In genomic region chr19:38707512-38708114, GRCh38 we compare ENCODE assay signal across 12 cellular contexts. TPM values are rescaled to one million over a fixed set of nuclear protein-coding genes. Genes with fewer than 3 reads are reported as not detected.
DNase-seq lines count a peak whose midpoint lies in the region; ATAC-seq, FAIRE-seq and TF ChIP-seq lines count a peak whose summit lies in the region.
"Had no signal": no experiment of that assay in that cellular context is flagged by ENCODE, and none has a peak within 500 bp of the region (broad histone marks: within the 10 kb centered on the region; RNA-seq: fewer than 3 reads in every experiment).

No MANE protein-coding gene starts in this region.

- DNase-seq in PC-3 (peak; percentile 75), colonic mucosa (peak; percentile 58), HepG2 (ENCODE audit: low spot score) (peak; percentile 48), thoracic aorta (ENCODE audit: low spot score) (no peak), NCI-H510A treated with DMSO at 0.1 percent for 48 hours (lab: John Stamatoyannopoulos, UW) (no peak)
- DNase-seq: GF-D8, NCI-H1436 treated with DMSO at 0.1 percent for 48 hours, SHP77 treated with DMSO at 0.1 percent for 48 hours had no signal

- no peak for FAIRE-seq in HepG2 (lab: Jason Lieb, UNC)
- FAIRE-seq: keratinocyte had no signal

- H3K4me3 ChIP-seq in PC-3 (ENCODE audit: low read length) (no peak overlapping the region), colonic mucosa (no peak overlapping the region), HepG2 (replicated peaks in 1 of 3; ENCODE audit: insufficient read depth in 1 of 3, low read depth in 2 of 3, low read length in 3 of 3) (no peak overlapping the region), thoracic aorta (no peak overlapping the region)

- peak overlapping the region; percentile 81 for H3K27ac ChIP-seq in PC-3 (ENCODE audit: low read length)
- peak overlapping the region; percentile 28 for H3K27ac ChIP-seq in colonic mucosa
- H3K27ac ChIP-seq in HepG2 (ENCODE audit: extremely low read length, insufficient read depth, low read length): peak overlapping the region; percentile 17
- peak overlapping the region; percentile 81 to 82 for H3K27ac ChIP-seq in thoracic aorta

- TF ChIP-seq CTCF in PC-3 (conservative IDR thresholded peaks at IDR 0.05; ENCODE audit: low read depth, low read length) (no peak), colonic mucosa (IDR thresholded peaks at IDR 0.05) (no peak), HepG2 (CRISPR knock-in tag; IDR thresholded peaks at IDR 0.05) (no peak), thoracic aorta (IDR thresholded peaks at IDR 0.05) (no peak)

- H3K79me2 ChIP-seq in PC-3 (ENCODE audit: low read length) (peaks cover 36% of the 10 kb centered on the region; the same call in 1 of the 2 replicates), HepG2 (ENCODE audit: insufficient read depth, low read length) (peaks cover 5% of the 10 kb centered on the region)

- in situ Hi-C loops in HepG2 (cut with HindIII; ENCODE audit: extremely low pct_ligation_motif_present, low pct_unique_long_range_greater_than_20kb): no loop called here

- no peak for TF ChIP-seq RAD21 in HepG2 (CRISPR knock-in tag; IDR thresholded peaks at IDR 0.05)

- peaks cover 90% of the 10 kb centered on the region for H3K36me3 ChIP-seq in PC-3 (ENCODE audit: low read depth, low read length)
- H3K36me3 ChIP-seq in colonic mucosa: peaks cover 56% of the 10 kb centered on the region
- H3K36me3 ChIP-seq in HepG2 (replicated peaks in 1 of 2; ENCODE audit: control insufficient read depth in 1 of 2, insufficient read depth in 2 of 2, low read length in 2 of 2): peaks cover 69 to 98% of the 10 kb centered on the region in 2 experiments
- H3K36me3 ChIP-seq in thoracic aorta: peaks cover 91% of the 10 kb centered on the region

- intact Hi-C loops in PC-3 (cut with micrococcal nuclease) (loop anchor here (10.0 kb wide), 1 partner anchor 53 kb away; no protein-coding TSS in a partner anchor), colonic mucosa (cut with DNase I) (no loop called here), HepG2 (cut with micrococcal nuclease; ENCODE audit: unreplicated experiment) (no loop called here)

- H2AFZ ChIP-seq in PC-3 (ENCODE audit: low read length) (no peak overlapping the region), HepG2 (ENCODE audit: low read length) (no peak overlapping the region)

- no peaks in the 10 kb centered on the region for H4K20me1 ChIP-seq in PC-3 (ENCODE audit: low read length)
- H4K20me1 ChIP-seq in HepG2 (ENCODE audit: insufficient read depth, low read length): no peaks in the 10 kb centered on the region

- no TSS peak for BruUV-seq in PC-3 (replicated peaks; lab: Mats Ljungman, UMichigan)
- BruUV-seq in HepG2 (replicated peaks; lab: Mats Ljungman, UMichigan): no TSS peak

- H3K27me3 ChIP-seq in PC-3 (ENCODE audit: low read length) (no peaks in the 10 kb centered on the region), colonic mucosa (no peaks in the 10 kb centered on the region), HepG2 (ENCODE audit: control insufficient read depth in 1 of 2, insufficient read depth in 2 of 2, low read length in 2 of 2) (no peaks in the 10 kb centered on the region), thoracic aorta (replicated peaks; ENCODE audit: insufficient read depth) (no peaks in the 10 kb centered on the region)

- WGBS in HepG2 (ENCODE audit: low lambda C conversion rate): 88% methylated on average over 5 of the region's 10 CpGs

- TF ChIP-seq POLR2A in HepG2 (IDR thresholded peaks at IDR 0.05; ENCODE audit: insufficient read depth in 1 of 2, low read depth in 2 of 2, low read length in 2 of 2): 0 out of 4 replicates have a peak, but pooled peaks of 1 of the 2 experiments have one; percentile 11

- no peak for TF ChIP-seq EP300 in HepG2 (IDR thresholded peaks at IDR 0.05; ENCODE audit: low read depth in 2 of 2, low read length in 2 of 2)
- no peak for TF ChIP-seq EP300 in HepG2 (CRISPR knock-in tag; IDR thresholded peaks at IDR 0.05; ENCODE audit: borderline replicate concordance)

- H3K9me3 ChIP-seq in PC-3 (ENCODE audit: low read length): no peaks in the 10 kb centered on the region
- H3K9me3 ChIP-seq in colonic mucosa: no peaks in the 10 kb centered on the region
- no peaks in the 10 kb centered on the region for H3K9me3 ChIP-seq in HepG2 (ENCODE audit: low read length)
- no peaks in the 10 kb centered on the region for H3K9me3 ChIP-seq in thoracic aorta

- H3K4me1 ChIP-seq in PC-3 (ENCODE audit: insufficient read depth, low read length): peaks cover 22% of the 10 kb centered on the region
- H3K4me1 ChIP-seq in colonic mucosa: no peaks in the 10 kb centered on the region
- H3K4me1 ChIP-seq in HepG2 (ENCODE audit: insufficient read depth, low read length): peaks cover 50% of the 10 kb centered on the region
- H3K4me1 ChIP-seq in thoracic aorta (ENCODE audit: control insufficient read depth in 1 of 2, low read depth in 2 of 2): peaks cover 28 to 88% of the 10 kb centered on the region in 2 donors

- POLR2A ChIA-PET in PC-3 (lab: Charles Lee; ENCODE audit: unreplicated experiment): no interaction called here
- POLR2A ChIA-PET in HepG2 (lab: Yijun Ruan, JAX): no interaction called here

- H3F3A ChIP-seq in PC-3 (ENCODE audit: low read length, unreplicated experiment): peaks cover 3% of the 10 kb centered on the region

- ATAC-seq in PC-3: peak; percentile 86
- ATAC-seq in HepG2: no peak; the same call in 2 of the 3 replicates
- no peak for ATAC-seq in thoracic aorta (ENCODE audit: insufficient number of reproducible peaks, low FRiP score, low read depth)
- ATAC-seq in HG03196 (IDR thresholded peaks at IDR 0.05; ENCODE audit: unreplicated experiment): no peak
- no peak for ATAC-seq in HG02870 (IDR thresholded peaks at IDR 0.05; ENCODE audit: unreplicated experiment)
- no peak for ATAC-seq in GM18498 (IDR thresholded peaks at IDR 0.05; ENCODE audit: unreplicated experiment)

- H3K4me2 ChIP-seq in PC-3 (ENCODE audit: low read length) (peak overlapping the region; percentile 11; the same call in 1 of the 2 replicates), HepG2 (ENCODE audit: low read depth, low read length) (no peak overlapping the region)

- no peaks in the 10 kb centered on the region for H3K9me2 ChIP-seq in PC-3 (replicated peaks; ENCODE audit: low read length)

- H3K9ac ChIP-seq in PC-3 (ENCODE audit: low read length) (peak overlapping the region; percentile 23), colonic mucosa (ENCODE audit: low read depth in 2 of 2, low read length in 2 of 2) (peak overlapping the region in 1 of 2 donors; percentile 6), HepG2 (ENCODE audit: insufficient read depth, low read depth, low read length) (no peak overlapping the region)

- CTCF ChIA-PET in PC-3 (lab: Charles Lee): no interaction called here
- CTCF ChIA-PET in HepG2 (lab: Yijun Ruan, JAX; ENCODE audit: low intra/inter-chr PET ratio, low total read pairs): no interaction called here

TF ChIP-seq in HepG2, 621 proteins besides CTCF, POLR2A, EP300 and RAD21 (continues in another document):
- TF ChIP-seq, protein P1, sequence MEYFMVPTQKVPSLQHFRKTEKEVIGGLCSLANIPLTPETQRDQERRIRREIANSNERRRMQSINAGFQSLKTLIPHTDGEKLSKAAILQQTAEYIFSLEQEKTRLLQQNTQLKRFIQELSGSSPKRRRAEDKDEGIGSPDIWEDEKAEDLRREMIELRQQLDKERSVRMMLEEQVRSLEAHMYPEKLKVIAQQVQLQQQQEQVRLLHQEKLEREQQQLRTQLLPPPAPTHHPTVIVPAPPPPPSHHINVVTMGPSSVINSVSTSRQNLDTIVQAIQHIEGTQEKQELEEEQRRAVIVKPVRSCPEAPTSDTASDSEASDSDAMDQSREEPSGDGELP (IDR thresholded peaks at IDR 0.05; ENCODE audit: borderline replicate concordance, low read depth): peak; percentile 12; the same call in 1 of the 2 replicates

RNA-seq across cellular contexts. Expression of gene CAPN12, which starts 36.7 kb away (rescaled TPM):
- total RNA-seq in PC-3 (2014; rRNA removed) (3.8 and 5.5 TPM in 2 replicates), colonic mucosa (1 to 10 TPM; 5.2 to 5.7 TPM), HepG2 (2016; rRNA removed; fragmentation: Illumina TruSeq; extraction: Trizol) (0.62 and 1.6 TPM in 2 replicates), thoracic aorta (1 to 10 TPM in 1 of 2 donors, under 1 TPM in 1; 0.81 to 2.1 TPM)
- 1.0 and 1.2 TPM in 2 replicates for total RNA-seq in HepG2 (2016; cell fraction: cytosol; rRNA removed; fragmentation: Illumina TruSeq; extraction: Trizol; ENCODE audit: low read depth)
- total RNA-seq in HepG2 (2016; cell fraction: insoluble cytoplasmic fraction; rRNA removed; fragmentation: Illumina TruSeq; extraction: Trizol): 0.30 and 1.3 TPM in 2 replicates
- total RNA-seq in HepG2 (2016; cell fraction: membrane; rRNA removed; fragmentation: Illumina TruSeq; extraction: Trizol): 0.49 and 0.59 TPM in 2 replicates
- total RNA-seq in HepG2 (2016; cell fraction: nucleus; rRNA removed; fragmentation: Illumina TruSeq; extraction: Trizol): 2.3 and 2.9 TPM in 2 replicates
- polyA plus RNA-seq in HepG2 (2011; rRNA removed): 13.6 and 20.4 TPM in 2 replicates
- polyA plus RNA-seq in HepG2 (2011; cell fraction: cytosol; rRNA removed): 3.4 and 3.8 TPM in 2 replicates
- polyA plus RNA-seq in HepG2 (2011; cell fraction: nucleus; rRNA removed): 230 and 249 TPM in 2 replicates
- polyA plus RNA-seq in HepG2 (2012): 8.4 and 11.4 TPM in 2 replicates
- 0.35 and 0.73 TPM in 2 replicates for polyA plus RNA-seq in HepG2 (2016; cell fraction: cytosol; fragmentation: Illumina TruSeq; extraction: Trizol; ENCODE audit: low read depth)
- polyA plus RNA-seq in HepG2 (2016; cell fraction: insoluble cytoplasmic fraction; fragmentation: Illumina TruSeq; extraction: Trizol; ENCODE audit: low read depth): 0.66 and 0.96 TPM in 2 replicates
- polyA plus RNA-seq in HepG2 (2016; cell fraction: membrane; fragmentation: Illumina TruSeq; extraction: Trizol; ENCODE audit: low read depth): 0.66 and 0.81 TPM in 2 replicates
- polyA plus RNA-seq in HepG2 (2016; cell fraction: nucleus; fragmentation: Illumina TruSeq; extraction: Trizol; ENCODE audit: insufficient read depth, low read depth): 16.2 and 18.9 TPM in 2 replicates
- 4.4 TPM in 1 of 2 replicates, not detected in the other for polyA minus RNA-seq in HepG2 (2011; rRNA and poly(A)+ RNA removed; ENCODE audit: low replicate concordance)
- 0.69 and 2.0 TPM in 2 replicates for polyA minus RNA-seq in HepG2 (2011; cell fraction: cytosol; rRNA and poly(A)+ RNA removed)
- 10.0 and 11.6 TPM in 2 replicates for polyA minus RNA-seq in HepG2 (2011; cell fraction: nucleus; rRNA and poly(A)+ RNA removed)

Comparison
In these comparisons a context has a peak if more than half of its experiments do, and no peak if none do; other contexts are left out.
1. DNase-seq: peak in PC-3 (single experiment), colonic mucosa (single experiment) and HepG2 (single experiment); none in thoracic aorta (single experiment) and NCI-H510A treated with DMSO at 0.1 percent for 48 hours (single experiment).
2. H3K27ac ChIP-seq: peak in every context shown above with its lines; median percentile 82 in thoracic aorta; 81 in PC-3; 28 in colonic mucosa; 17 in HepG2.